ENCODE assay signal across 6 cellular contexts in the genomic region with DNA sequence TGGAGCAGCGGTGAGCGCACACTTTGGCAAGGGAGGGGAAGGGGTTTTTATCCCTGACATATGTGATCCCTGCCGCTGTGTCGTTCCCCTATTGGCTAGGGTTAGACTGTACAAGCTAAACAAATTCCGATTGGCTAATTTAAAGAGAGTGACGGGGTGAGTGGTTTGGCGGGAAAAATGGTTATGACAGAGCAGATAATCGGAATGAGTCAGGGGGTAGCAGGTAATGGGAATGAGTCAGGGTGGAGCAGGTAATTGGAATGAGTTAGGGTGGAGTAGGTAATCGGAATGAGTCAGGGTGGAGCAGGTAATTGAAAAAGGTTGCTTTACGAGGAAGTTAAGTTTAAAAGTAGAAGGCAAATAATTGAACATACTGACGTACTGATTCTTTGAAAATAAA.
DNase-seq lines count a peak whose midpoint lies in the region; ATAC-seq, FAIRE-seq and TF ChIP-seq lines count a peak whose summit lies in the region.
"Not testable (repeated sequence)": the region's sequence is repeated elsewhere in the genome, so short reads cannot be mapped to it uniquely, and the experiment has no call there.

No MANE protein-coding gene starts in this region.

- not testable (repeated sequence) for H3K9me3 Mint-ChIP-seq in GM23338

- H3K23ac ChIP-seq in trophoblast cell (ENCODE audit: low read length) = not testable (repeated sequence)

- H3K4me3 ChIP-seq in GM23338; RWPE2 (ENCODE audit: severe bottlenecking); bronchial epithelial cell (ENCODE audit: low read depth, low read length); trophoblast cell (ENCODE audit: low read depth, low read length): not testable (repeated sequence)

- WGBS in trophoblast cell (ENCODE audit: extremely low coverage, insufficient coverage, insufficient read length) = 90% methylated on average over 2 of the region's 11 CpGs

- not testable (repeated sequence) for H3K4ac ChIP-seq in trophoblast cell (ENCODE audit: low read depth, low read length)

- H3K79me2 ChIP-seq in GM23338 (replicated peaks; ENCODE audit: insufficient read depth); trophoblast cell (ENCODE audit: control insufficient read depth, insufficient read depth, low read length, poor library complexity): not testable (repeated sequence)

- H3K27ac Mint-ChIP-seq in GM23338 = peak overlapping the region; percentile 11; the same call in 1 of the 2 replicates

- not testable (repeated sequence) for H2AFZ ChIP-seq in GM23338; trophoblast cell (ENCODE audit: insufficient read depth, low read length, poor library complexity)

- not testable (repeated sequence) for H3K9me3 ChIP-seq in RWPE2 (ENCODE audit: severe bottlenecking); trophoblast cell (ENCODE audit: insufficient read depth, low read depth, low read length)

- not testable (repeated sequence) for DNase-seq in GM23338 (ENCODE audit: low spot score); RWPE2 (ENCODE audit: low spot score)
- DNase-seq in HT-29 (ENCODE audit: low spot score) = peak; percentile 38
- DNase-seq in bronchial epithelial cell (ENCODE audit: low read depth) = peak; percentile 41
- DNase-seq in epithelial cell of prostate (ENCODE audit: low read depth, low spot score) = peak; percentile 10
- peak; percentile 13 to 39 for DNase-seq in trophoblast cell

- not testable (repeated sequence) for H3F3A ChIP-seq in GM23338 (replicated peaks; ENCODE audit: low read depth)

- H3K27me3 ChIP-seq in GM23338 (ENCODE audit: insufficient read depth); RWPE2 (ENCODE audit: insufficient read depth, poor library complexity, severe bottlenecking); bronchial epithelial cell (ENCODE audit: control insufficient read depth, insufficient read depth, low read length); trophoblast cell (ENCODE audit: insufficient read depth, low read length): not testable (repeated sequence)

- not testable (repeated sequence) for H3K79me1 ChIP-seq in trophoblast cell (ENCODE audit: low read length)

- not testable (repeated sequence) for H2BK12ac ChIP-seq in trophoblast cell (ENCODE audit: low read length)

- not testable (repeated sequence) for H3K36me3 Mint-ChIP-seq in GM23338 (ENCODE audit: low read depth)

- H2BK120ac ChIP-seq in trophoblast cell (ENCODE audit: insufficient read depth, low read length, poor library complexity) = not testable (repeated sequence)

- H3K4me2 ChIP-seq in GM23338; trophoblast cell (ENCODE audit: low read length): not testable (repeated sequence)

- H3K9ac ChIP-seq in trophoblast cell (ENCODE audit: low read length) = not testable (repeated sequence)

- TF ChIP-seq CTCF in GM23338 (conservative IDR thresholded peaks at IDR 0.05; ENCODE audit: low read depth in 2 of 2); RWPE2 (IDR thresholded peaks at IDR 0.05; ENCODE audit: poor library complexity, severe bottlenecking); bronchial epithelial cell (IDR thresholded peaks at IDR 0.05; ENCODE audit: insufficient read depth, low read length, severe bottlenecking): not testable (repeated sequence)

- not testable (repeated sequence) for FAIRE-seq in bronchial epithelial cell (lab: Jason Lieb, UNC)

- H3K27ac ChIP-seq in GM23338 (ENCODE audit: low read depth); epithelial cell of prostate; trophoblast cell (ENCODE audit: low read depth, low read length): not testable (repeated sequence)
- H3K27ac ChIP-seq in RWPE2 (ENCODE audit: poor library complexity, severe bottlenecking) = peak overlapping the region; percentile 72

- H3K27me3 Mint-ChIP-seq in GM23338 (ENCODE audit: insufficient read depth, low read depth, poor library complexity) = not testable (repeated sequence)

- not testable (repeated sequence) for H4K20me1 ChIP-seq in GM23338 (replicated peaks; ENCODE audit: insufficient read depth)

- not testable (repeated sequence) for H3K4me3 Mint-ChIP-seq in GM23338

- not testable (repeated sequence) for H2AK5ac ChIP-seq in trophoblast cell (ENCODE audit: low read length)

- not testable (repeated sequence) for H4K12ac ChIP-seq in trophoblast cell (ENCODE audit: low read depth, low read length)

- H4K8ac ChIP-seq in trophoblast cell (ENCODE audit: low read depth, low read length) = not testable (repeated sequence)

- H4K91ac ChIP-seq in trophoblast cell (ENCODE audit: low read depth, low read length) = not testable (repeated sequence)

- H3K4me1 Mint-ChIP-seq in GM23338 = peaks cover 41% of the 10 kb centered on the region

- H3K4me1 ChIP-seq in GM23338 (ENCODE audit: insufficient read depth) (peaks cover 45% of the 10 kb centered on the region), RWPE2 (ENCODE audit: insufficient read depth, poor library complexity, severe bottlenecking) (peaks cover 24% of the 10 kb centered on the region)
- not testable (repeated sequence) for H3K4me1 ChIP-seq in trophoblast cell (ENCODE audit: control insufficient read depth in 1 of 2, insufficient read depth in 2 of 2, low read length in 2 of 2)

- not testable (repeated sequence) for H3K18ac ChIP-seq in trophoblast cell (ENCODE audit: low read length)

- H2BK5ac ChIP-seq in trophoblast cell (ENCODE audit: low read depth, low read length, poor library complexity) = not testable (repeated sequence)

- not testable (repeated sequence) for H3K36me3 ChIP-seq in GM23338 (ENCODE audit: insufficient read depth); RWPE2 (ENCODE audit: low read depth); bronchial epithelial cell (ENCODE audit: control insufficient read depth, insufficient read depth, low read length); trophoblast cell (ENCODE audit: control insufficient read depth in 1 of 2, insufficient read depth in 2 of 2, low read length in 2 of 2)

- H3K14ac ChIP-seq in trophoblast cell (ENCODE audit: low read length) = not testable (repeated sequence)

- not testable (repeated sequence) for ATAC-seq in GM23338; RWPE2 (ENCODE audit: low read depth)

- H3K9me2 ChIP-seq in GM23338 (ENCODE audit: insufficient read depth) = not testable (repeated sequence)
